1 cellular context compared by ENCODE assay signal in the genomic region with DNA sequence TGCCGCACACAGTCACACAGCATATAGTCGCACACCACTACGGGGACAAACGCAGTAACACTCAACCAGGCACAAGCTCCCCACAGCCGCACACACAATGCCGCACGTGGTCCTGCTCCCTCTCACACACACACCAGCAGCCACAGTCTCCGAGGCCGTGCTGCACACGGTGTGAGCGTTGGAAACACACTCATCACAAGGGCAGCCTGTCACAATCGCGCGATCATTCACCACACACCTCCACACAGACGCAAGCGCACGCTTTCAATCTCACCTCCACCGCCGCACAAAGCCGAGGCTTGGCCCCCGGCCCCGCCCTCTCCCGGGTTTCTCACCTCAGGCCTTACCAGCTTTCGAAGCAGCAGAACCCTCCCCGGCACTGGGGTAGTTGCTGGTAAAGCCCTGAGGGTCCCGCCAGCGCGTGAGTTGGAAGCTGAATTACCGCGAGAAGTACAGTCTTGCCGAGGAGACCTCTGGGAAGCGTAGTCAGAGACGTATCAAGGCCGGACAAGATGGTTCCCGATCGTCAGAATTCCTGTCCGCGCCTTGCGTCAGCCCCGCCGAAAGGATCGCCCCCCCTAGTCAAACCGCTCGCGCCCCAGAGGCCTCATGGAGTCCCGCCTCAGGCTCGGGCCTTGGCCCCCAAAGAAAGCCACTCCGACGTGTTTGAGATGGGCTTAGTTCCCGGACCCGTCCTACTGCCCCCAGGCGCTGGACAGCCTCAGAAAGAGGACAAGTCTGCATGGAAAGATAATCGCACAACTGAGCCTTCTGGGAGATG.
TF ChIP-seq lines count a peak whose summit lies in the region.

A gene (minus strand): TSS at position 423 of the 781 bp plus-strand sequence. CDS start 13,004 bp downstream, outside the sequence.

TF ChIP-seq in K562, 482 proteins besides CTCF, POLR2A, EP300 and RAD21 (continued from another document):
- TF ChIP-seq, protein P1, sequence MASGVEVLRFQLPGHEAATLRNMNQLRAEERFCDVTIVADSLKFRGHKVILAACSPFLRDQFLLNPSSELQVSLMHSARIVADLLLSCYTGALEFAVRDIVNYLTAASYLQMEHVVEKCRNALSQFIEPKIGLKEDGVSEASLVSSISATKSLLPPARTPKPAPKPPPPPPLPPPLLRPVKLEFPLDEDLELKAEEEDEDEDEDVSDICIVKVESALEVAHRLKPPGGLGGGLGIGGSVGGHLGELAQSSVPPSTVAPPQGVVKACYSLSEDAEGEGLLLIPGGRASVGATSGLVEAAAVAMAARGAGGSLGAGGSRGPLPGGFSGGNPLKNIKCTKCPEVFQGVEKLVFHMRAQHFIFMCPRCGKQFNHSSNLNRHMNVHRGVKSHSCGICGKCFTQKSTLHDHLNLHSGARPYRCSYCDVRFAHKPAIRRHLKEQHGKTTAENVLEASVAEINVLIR (CRISPR knock-in tag; IDR thresholded peaks at IDR 0.05) = peak; percentile 26; the same call in 1 of the 2 replicates
- TF ChIP-seq NFATC3 (IDR thresholded peaks at IDR 0.05) = no peak
- no peak for TF ChIP-seq ILK (tag; IDR thresholded peaks at IDR 0.05; ENCODE audit: borderline replicate concordance, low read depth)
- TF ChIP-seq, protein P2, sequence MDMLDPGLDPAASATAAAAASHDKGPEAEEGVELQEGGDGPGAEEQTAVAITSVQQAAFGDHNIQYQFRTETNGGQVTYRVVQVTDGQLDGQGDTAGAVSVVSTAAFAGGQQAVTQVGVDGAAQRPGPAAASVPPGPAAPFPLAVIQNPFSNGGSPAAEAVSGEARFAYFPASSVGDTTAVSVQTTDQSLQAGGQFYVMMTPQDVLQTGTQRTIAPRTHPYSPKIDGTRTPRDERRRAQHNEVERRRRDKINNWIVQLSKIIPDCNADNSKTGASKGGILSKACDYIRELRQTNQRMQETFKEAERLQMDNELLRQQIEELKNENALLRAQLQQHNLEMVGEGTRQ (CRISPR knock-in tag; IDR thresholded peaks at IDR 0.05) = peak; percentile 27; the same call in 1 of the 2 replicates
- TF ChIP-seq FOXM1 (IDR thresholded peaks at IDR 0.05; ENCODE audit: low read depth) = no peak
- TF ChIP-seq FOXM1 (CRISPR knock-in tag; IDR thresholded peaks at IDR 0.05; ENCODE audit: low read depth) = peak; percentile 73; the same call in 1 of the 2 replicates
- no peak for TF ChIP-seq KLF6 (CRISPR knock-in tag; IDR thresholded peaks at IDR 0.05; ENCODE audit: borderline replicate concordance)
- peak; percentile 35; the same call in 1 of the 2 replicates for TF ChIP-seq BHLHE40 (IDR thresholded peaks at IDR 0.05; ENCODE audit: low read length)
- peak; percentile 28; the same call in 1 of the 2 replicates for TF ChIP-seq GABPB1 (CRISPR knock-in tag; IDR thresholded peaks at IDR 0.05)
- no peak for TF ChIP-seq CCNT2 (IDR thresholded peaks at IDR 0.05; ENCODE audit: borderline replicate concordance, extremely low read depth, insufficient read length, low read depth, low read length)
- TF ChIP-seq, protein P3, sequence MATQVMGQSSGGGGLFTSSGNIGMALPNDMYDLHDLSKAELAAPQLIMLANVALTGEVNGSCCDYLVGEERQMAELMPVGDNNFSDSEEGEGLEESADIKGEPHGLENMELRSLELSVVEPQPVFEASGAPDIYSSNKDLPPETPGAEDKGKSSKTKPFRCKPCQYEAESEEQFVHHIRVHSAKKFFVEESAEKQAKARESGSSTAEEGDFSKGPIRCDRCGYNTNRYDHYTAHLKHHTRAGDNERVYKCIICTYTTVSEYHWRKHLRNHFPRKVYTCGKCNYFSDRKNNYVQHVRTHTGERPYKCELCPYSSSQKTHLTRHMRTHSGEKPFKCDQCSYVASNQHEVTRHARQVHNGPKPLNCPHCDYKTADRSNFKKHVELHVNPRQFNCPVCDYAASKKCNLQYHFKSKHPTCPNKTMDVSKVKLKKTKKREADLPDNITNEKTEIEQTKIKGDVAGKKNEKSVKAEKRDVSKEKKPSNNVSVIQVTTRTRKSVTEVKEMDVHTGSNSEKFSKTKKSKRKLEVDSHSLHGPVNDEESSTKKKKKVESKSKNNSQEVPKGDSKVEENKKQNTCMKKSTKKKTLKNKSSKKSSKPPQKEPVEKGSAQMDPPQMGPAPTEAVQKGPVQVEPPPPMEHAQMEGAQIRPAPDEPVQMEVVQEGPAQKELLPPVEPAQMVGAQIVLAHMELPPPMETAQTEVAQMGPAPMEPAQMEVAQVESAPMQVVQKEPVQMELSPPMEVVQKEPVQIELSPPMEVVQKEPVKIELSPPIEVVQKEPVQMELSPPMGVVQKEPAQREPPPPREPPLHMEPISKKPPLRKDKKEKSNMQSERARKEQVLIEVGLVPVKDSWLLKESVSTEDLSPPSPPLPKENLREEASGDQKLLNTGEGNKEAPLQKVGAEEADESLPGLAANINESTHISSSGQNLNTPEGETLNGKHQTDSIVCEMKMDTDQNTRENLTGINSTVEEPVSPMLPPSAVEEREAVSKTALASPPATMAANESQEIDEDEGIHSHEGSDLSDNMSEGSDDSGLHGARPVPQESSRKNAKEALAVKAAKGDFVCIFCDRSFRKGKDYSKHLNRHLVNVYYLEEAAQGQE (CRISPR knock-in tag; IDR thresholded peaks at IDR 0.05; ENCODE audit: low read depth) = peak; percentile 43; the same call in 1 of the 2 replicates
- TF ChIP-seq, protein P4, sequence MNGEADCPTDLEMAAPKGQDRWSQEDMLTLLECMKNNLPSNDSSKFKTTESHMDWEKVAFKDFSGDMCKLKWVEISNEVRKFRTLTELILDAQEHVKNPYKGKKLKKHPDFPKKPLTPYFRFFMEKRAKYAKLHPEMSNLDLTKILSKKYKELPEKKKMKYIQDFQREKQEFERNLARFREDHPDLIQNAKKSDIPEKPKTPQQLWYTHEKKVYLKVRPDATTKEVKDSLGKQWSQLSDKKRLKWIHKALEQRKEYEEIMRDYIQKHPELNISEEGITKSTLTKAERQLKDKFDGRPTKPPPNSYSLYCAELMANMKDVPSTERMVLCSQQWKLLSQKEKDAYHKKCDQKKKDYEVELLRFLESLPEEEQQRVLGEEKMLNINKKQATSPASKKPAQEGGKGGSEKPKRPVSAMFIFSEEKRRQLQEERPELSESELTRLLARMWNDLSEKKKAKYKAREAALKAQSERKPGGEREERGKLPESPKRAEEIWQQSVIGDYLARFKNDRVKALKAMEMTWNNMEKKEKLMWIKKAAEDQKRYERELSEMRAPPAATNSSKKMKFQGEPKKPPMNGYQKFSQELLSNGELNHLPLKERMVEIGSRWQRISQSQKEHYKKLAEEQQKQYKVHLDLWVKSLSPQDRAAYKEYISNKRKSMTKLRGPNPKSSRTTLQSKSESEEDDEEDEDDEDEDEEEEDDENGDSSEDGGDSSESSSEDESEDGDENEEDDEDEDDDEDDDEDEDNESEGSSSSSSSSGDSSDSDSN (IDR thresholded peaks at IDR 0.05; ENCODE audit: borderline replicate concordance in 1 of 2, low read depth in 2 of 2, low read length in 2 of 2) = no peak
- TF ChIP-seq, protein P5, sequence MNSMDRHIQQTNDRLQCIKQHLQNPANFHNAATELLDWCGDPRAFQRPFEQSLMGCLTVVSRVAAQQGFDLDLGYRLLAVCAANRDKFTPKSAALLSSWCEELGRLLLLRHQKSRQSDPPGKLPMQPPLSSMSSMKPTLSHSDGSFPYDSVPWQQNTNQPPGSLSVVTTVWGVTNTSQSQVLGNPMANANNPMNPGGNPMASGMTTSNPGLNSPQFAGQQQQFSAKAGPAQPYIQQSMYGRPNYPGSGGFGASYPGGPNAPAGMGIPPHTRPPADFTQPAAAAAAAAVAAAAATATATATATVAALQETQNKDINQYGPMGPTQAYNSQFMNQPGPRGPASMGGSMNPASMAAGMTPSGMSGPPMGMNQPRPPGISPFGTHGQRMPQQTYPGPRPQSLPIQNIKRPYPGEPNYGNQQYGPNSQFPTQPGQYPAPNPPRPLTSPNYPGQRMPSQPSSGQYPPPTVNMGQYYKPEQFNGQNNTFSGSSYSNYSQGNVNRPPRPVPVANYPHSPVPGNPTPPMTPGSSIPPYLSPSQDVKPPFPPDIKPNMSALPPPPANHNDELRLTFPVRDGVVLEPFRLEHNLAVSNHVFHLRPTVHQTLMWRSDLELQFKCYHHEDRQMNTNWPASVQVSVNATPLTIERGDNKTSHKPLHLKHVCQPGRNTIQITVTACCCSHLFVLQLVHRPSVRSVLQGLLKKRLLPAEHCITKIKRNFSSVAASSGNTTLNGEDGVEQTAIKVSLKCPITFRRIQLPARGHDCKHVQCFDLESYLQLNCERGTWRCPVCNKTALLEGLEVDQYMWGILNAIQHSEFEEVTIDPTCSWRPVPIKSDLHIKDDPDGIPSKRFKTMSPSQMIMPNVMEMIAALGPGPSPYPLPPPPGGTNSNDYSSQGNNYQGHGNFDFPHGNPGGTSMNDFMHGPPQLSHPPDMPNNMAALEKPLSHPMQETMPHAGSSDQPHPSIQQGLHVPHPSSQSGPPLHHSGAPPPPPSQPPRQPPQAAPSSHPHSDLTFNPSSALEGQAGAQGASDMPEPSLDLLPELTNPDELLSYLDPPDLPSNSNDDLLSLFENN (IDR thresholded peaks at IDR 0.05; ENCODE audit: low read depth in 2 of 2, low read length in 2 of 2) = peak in 1 of 2 experiments; percentile 27; a peak in 1 of 4 replicates
- no peak for TF ChIP-seq ELF2 (CRISPR knock-in tag; IDR thresholded peaks at IDR 0.05)
- peak; percentile 77 for TF ChIP-seq TBP (optimal IDR thresholded peaks at IDR 0.05; ENCODE audit: low read depth, low read length)
